ENCODE assay signal across 27 cellular contexts in the genomic region with DNA sequence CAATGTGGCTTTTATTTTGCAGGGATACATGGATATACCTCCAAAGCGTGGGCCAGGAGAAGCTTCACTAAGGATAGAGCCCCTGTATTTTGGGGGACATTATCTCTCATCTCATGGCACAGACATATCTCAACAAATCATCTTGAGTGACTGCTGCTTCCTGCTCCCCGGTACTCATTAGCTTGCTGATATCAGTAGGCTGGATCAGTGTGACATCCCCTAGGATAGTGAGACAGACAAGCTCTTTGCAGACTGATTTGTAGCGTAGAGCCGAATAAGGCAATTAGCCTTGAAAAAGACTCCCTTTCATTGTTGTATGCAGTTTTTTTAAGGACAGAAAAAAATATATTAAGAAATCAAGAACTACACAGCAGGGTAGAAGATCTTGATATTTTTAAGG.
"Had no signal": no experiment of that assay in that cellular context is flagged by ENCODE, and none has a peak within 500 bp of the region (broad histone marks: within the 10 kb centered on the region; RNA-seq: fewer than 3 reads in every experiment).

No MANE protein-coding gene starts in this region.

- H3K36me3 ChIP-seq: heart left ventricle, lower lobe of right lung, pancreas, right atrium auricular region, right lobe of liver, tibial nerve, uterus had no signal

- H3K27ac ChIP-seq: heart left ventricle, lower lobe of right lung, pancreas, psoas muscle, right atrium auricular region, right lobe of liver, tibial nerve, uterus had no signal

- DNase-seq: heart left ventricle; hypothalamus; immature natural killer cell; left cardiac atrium; left ventricle myocardium superior; lower lobe of right lung; mammary epithelial cell; mesenchymal stem cell; naive B cell; natural killer cell; nephron progenitor cell; nucleus accumbens; pancreas; posterior cingulate gyrus; psoas muscle; right lobe of liver; stimulated activated CD4-positive, alpha-beta T cell treated with anti-CD3 and anti-CD28 coated beads, Interleukin-1b, Interleukin-23, amount 100 ng/mL, for 48 hours; stimulated activated CD4-positive, alpha-beta T cell treated with anti-CD3 and anti-CD28 coated beads, Interleukin-2, amount 100 ng/mL, for 48 hours; stimulated activated CD4-positive, alpha-beta T cell treated with anti-CD3 and anti-CD28 coated beads, Interleukin-4, amount 100 ng/mL, for 4 hours; stimulated activated CD8-positive, alpha-beta memory T cell treated with anti-CD3 and anti-CD28 coated beads, Interleukin-4, amount 100 ng/mL, for 48 hours; stimulated activated naive CD4-positive, alpha-beta T cell treated with Interleukin-2 at 50 U/mL for 16 hours; stimulated activated naive CD8-positive, alpha-beta T cell treated with anti-CD3 and anti-CD28 coated beads, Interleukin-15, amount 100 ng/mL, for 72 hours; substantia nigra; uterus had no signal

- H3K4me3 ChIP-seq: heart left ventricle, lower lobe of right lung, pancreas, psoas muscle, right atrium auricular region, right lobe of liver, smooth muscle cell, tibial nerve, uterus had no signal

- H3K9me3 ChIP-seq: lower lobe of right lung, pancreas, psoas muscle, right atrium auricular region, right lobe of liver, tibial nerve, uterus had no signal

- H3K27me3 ChIP-seq: heart left ventricle, pancreas, right atrium auricular region, right lobe of liver, tibial nerve, uterus had no signal

- H3K4me2 ChIP-seq: smooth muscle cell had no signal

- H3K4me1 ChIP-seq: heart left ventricle, lower lobe of right lung, pancreas, psoas muscle, right atrium auricular region, right lobe of liver, tibial nerve, uterus had no signal
